Comparison of ENCODE assay signal across 26 cellular contexts in genomic region chr1:19776933-19777332, GRCh38. TPM values are rescaled to one million over a fixed set of nuclear protein-coding genes. Genes with fewer than 3 reads are reported as not detected.
"Had no signal": no experiment of that assay in that cellular context is flagged by ENCODE, and none has a peak within 500 bp of the region (broad histone marks: within the 10 kb centered on the region; RNA-seq: fewer than 3 reads in every experiment).

No MANE protein-coding gene starts in this region.

- H3K4me3 Mint-ChIP-seq: IgD-negative memory B cell had no signal

- H3K9me3 Mint-ChIP-seq: IgD-negative memory B cell had no signal

- H3K9me3 ChIP-seq: MG63, SJSA1 had no signal

- H3K27ac Mint-ChIP-seq: IgD-negative memory B cell had no signal

- H3K4me3 ChIP-seq: MG63, SJSA1, SK-N-MC had no signal

- FAIRE-seq: HTR-8/SVneo, RCC 7860 had no signal

- H3K4me1 Mint-ChIP-seq: IgD-negative memory B cell had no signal

- H3K27me3 Mint-ChIP-seq: IgD-negative memory B cell had no signal

- H3K36me3 ChIP-seq: MG63 had no signal

- DNase-seq: Karpas-422, KG1, MG63, NCI-H1092, NCI-H1105 treated with DMSO at 0.1 percent for 48 hours, NCI-H1417 treated with DMSO at 0.1 percent for 48 hours, NCI-H146, NCI-H1694 treated with DMSO at 0.1 percent for 48 hours, NCI-H1930, NCI-H2081 treated with DMSO at 0.1 percent for 48 hours, NCI-H2171, NCI-H226, NCI-H446, NCI-H524 treated with DMSO at 0.1 percent for 48 hours, NCI-H69, NCI-H774, Right ventricle myocardium superior, RPMI8226, SIG-M5 had no signal

- H3K27ac ChIP-seq: HL-60, SJSA1, SK-N-MC had no signal

- H3K27me3 ChIP-seq: MG63, SJSA1 had no signal

RNA-seq across cellular contexts. Expression of gene RNF186, which starts 38.1 kb away (rescaled TPM):
- total RNA-seq: Right ventricle myocardium superior; SJSA1; T-helper 1 cell treated with Interleukin-12 subunit alpha and Interleukin-12 subunit beta and Interleukin-4 antibody, amounts not matched to agents 30 ng/mL and 1 ng/mL, for 36 hours had no signal
- polyA plus RNA-seq: IgD-negative memory B cell had no signal
